ENCODE assay signal across 15 cellular contexts in genomic region chr10:58981846-58982245, GRCh38.
"Had no signal": no experiment of that assay in that cellular context is flagged by ENCODE, and none has a peak within 500 bp of the region (broad histone marks: within the 10 kb centered on the region; RNA-seq: fewer than 3 reads in every experiment).

No MANE protein-coding gene starts in this region.

- H3K27ac Mint-ChIP-seq: activated naive CD4-positive, alpha-beta T cell treated with anti-CD3 and anti-CD28 coated beads for 36 hours; activated T-helper 17 cell treated with anti-CD3 and anti-CD28 coated beads, Interleukin-2, amount 50 U/mL, for 72 hours; dendritic cell treated with granulocyte-macrophage colony-stimulating factor and Interleukin-4, amounts not matched to agents 40 ng/mL and 50 ng/mL, for 4 days; naive thymus-derived CD8-positive, alpha-beta T cell; stimulated activated effector memory CD8-positive, alpha-beta T cell treated with anti-CD3 and anti-CD28 coated beads, Interleukin-12 subunit alpha, Interleukin-12 subunit beta, amount 100 ng/mL, for 72 hours; T-helper 1 cell treated with Interleukin-12 subunit alpha and Interleukin-12 subunit beta and Interleukin-4 antibody, amounts not matched to agents 30 μg/mL and 1 μg/mL, for 36 hours had no signal

- H3K4me1 Mint-ChIP-seq: activated T-helper 17 cell treated with anti-CD3 and anti-CD28 coated beads, Interleukin-2, amount 50 U/mL, for 72 hours; naive thymus-derived CD8-positive, alpha-beta T cell; stimulated activated effector memory CD8-positive, alpha-beta T cell treated with anti-CD3 and anti-CD28 coated beads, Interleukin-12 subunit alpha, Interleukin-12 subunit beta, amount 100 ng/mL, for 72 hours had no signal

- H3K9me3 Mint-ChIP-seq: activated naive CD4-positive, alpha-beta T cell treated with anti-CD3 and anti-CD28 coated beads for 36 hours; activated T-helper 17 cell treated with anti-CD3 and anti-CD28 coated beads, Interleukin-2, amount 50 U/mL, for 72 hours; dendritic cell treated with granulocyte-macrophage colony-stimulating factor and Interleukin-4, amounts not matched to agents 40 ng/mL and 50 ng/mL, for 4 days; naive thymus-derived CD8-positive, alpha-beta T cell; T-helper 1 cell treated with Interleukin-12 subunit alpha and Interleukin-12 subunit beta and Interleukin-4 antibody, amounts not matched to agents 30 μg/mL and 1 μg/mL, for 36 hours had no signal

- H3K4me3 Mint-ChIP-seq: activated naive CD4-positive, alpha-beta T cell treated with anti-CD3 and anti-CD28 coated beads for 36 hours; activated T-helper 17 cell treated with anti-CD3 and anti-CD28 coated beads, Interleukin-2, amount 50 U/mL, for 72 hours; dendritic cell treated with granulocyte-macrophage colony-stimulating factor and Interleukin-4, amounts not matched to agents 40 ng/mL and 50 ng/mL, for 4 days; naive thymus-derived CD8-positive, alpha-beta T cell; stimulated activated effector memory CD8-positive, alpha-beta T cell treated with anti-CD3 and anti-CD28 coated beads, Interleukin-12 subunit alpha, Interleukin-12 subunit beta, amount 100 ng/mL, for 72 hours; T-helper 1 cell treated with Interleukin-12 subunit alpha and Interleukin-12 subunit beta and Interleukin-4 antibody, amounts not matched to agents 30 μg/mL and 1 μg/mL, for 36 hours had no signal

- H3K4me1 ChIP-seq: body of pancreas, foreskin keratinocyte, transverse colon had no signal

- H3K36me3 ChIP-seq: adrenal gland, prostate gland, right lobe of liver, transverse colon had no signal

- ATAC-seq: activated T-helper 17 cell treated with anti-CD3 and anti-CD28 coated beads, Interleukin-2, amount 50 U/mL, for 72 hours; body of pancreas; foreskin keratinocyte; mucosa of descending colon; naive thymus-derived CD8-positive, alpha-beta T cell; right lobe of liver; stimulated activated effector memory CD8-positive, alpha-beta T cell treated with anti-CD3 and anti-CD28 coated beads, Interleukin-12 subunit alpha, Interleukin-12 subunit beta, amount 100 ng/mL, for 72 hours had no signal

- H3K27ac ChIP-seq: adrenal gland, body of pancreas, foreskin keratinocyte, prostate gland, right lobe of liver, transverse colon had no signal

- DNase-seq: activated CD4-positive, alpha-beta T cell treated with anti-CD3 and anti-CD28 coated beads for 48 hours; activated naive CD4-positive, alpha-beta T cell treated with anti-CD3 and anti-CD28 coated beads for 36 hours; adrenal gland; body of pancreas; foreskin keratinocyte; mammary epithelial cell; mucosa of descending colon; naive thymus-derived CD8-positive, alpha-beta T cell; right lobe of liver; transverse colon had no signal

- H3K36me3 Mint-ChIP-seq: naive thymus-derived CD8-positive, alpha-beta T cell; stimulated activated effector memory CD8-positive, alpha-beta T cell treated with anti-CD3 and anti-CD28 coated beads, Interleukin-12 subunit alpha, Interleukin-12 subunit beta, amount 100 ng/mL, for 72 hours had no signal

- H3K27me3 Mint-ChIP-seq: dendritic cell treated with granulocyte-macrophage colony-stimulating factor and Interleukin-4, amounts not matched to agents 40 ng/mL and 50 ng/mL, for 4 days had no signal

- H3K27me3 ChIP-seq: adrenal gland, body of pancreas, foreskin keratinocyte, right lobe of liver, transverse colon had no signal

- H3K9me3 ChIP-seq: body of pancreas, mucosa of descending colon, prostate gland, right lobe of liver, transverse colon had no signal

- H3K4me3 ChIP-seq: adrenal gland, body of pancreas, mucosa of descending colon, prostate gland, right lobe of liver, transverse colon had no signal
